In genomic region chr2:85162746-85163301, GRCh38 we compare ENCODE assay signal across 12 cellular contexts. TPM values are rescaled to one million over a fixed set of nuclear protein-coding genes. Genes with fewer than 3 reads are reported as not detected.
DNase-seq lines count a peak whose midpoint lies in the region; FAIRE-seq and TF ChIP-seq lines count a peak whose summit lies in the region.
"Had no signal": no experiment of that assay in that cellular context is flagged by ENCODE, and none has a peak within 500 bp of the region (broad histone marks: within the 10 kb centered on the region; RNA-seq: fewer than 3 reads in every experiment).

No MANE protein-coding gene starts in this region.

- FAIRE-seq in small intestine (lab: Jason Lieb, UNC): no peak

- TF ChIP-seq POLR2A in ovary (IDR thresholded peaks at IDR 0.05): no peak

- no peaks in the 10 kb centered on the region for H3K9me3 Mint-ChIP-seq in activated CD4-positive, alpha-beta T cell treated with anti-CD3 and anti-CD28 coated beads, Interleukin-2, amount 10 ng/mL, durations not matched to agents 24 days and 14 days
- H3K9me3 Mint-ChIP-seq: activated T-helper 1 cell treated with anti-CD3 and anti-CD28 coated beads, Interleukin-12 subunit alpha, Interleukin-12 subunit beta, Interleukin-2, Interleukin-4 antibody, amounts not matched to agents 30 ng/mL and 10 ng/mL and 1 ng/mL, durations not matched to agents 14 hours and 24 hours and 36 hours had no signal

- no peaks in the 10 kb centered on the region for H3K4me1 Mint-ChIP-seq in activated CD4-positive, alpha-beta T cell treated with anti-CD3 and anti-CD28 coated beads, Interleukin-2, amount 10 ng/mL, durations not matched to agents 24 days and 14 days

- H3K27ac Mint-ChIP-seq in activated CD4-positive, alpha-beta T cell treated with anti-CD3 and anti-CD28 coated beads, Interleukin-2, amount 10 ng/mL, durations not matched to agents 24 days and 14 days: no peak overlapping the region
- H3K27ac Mint-ChIP-seq: activated T-helper 1 cell treated with anti-CD3 and anti-CD28 coated beads, Interleukin-12 subunit alpha, Interleukin-12 subunit beta, Interleukin-2, Interleukin-4 antibody, amounts not matched to agents 30 ng/mL and 10 ng/mL and 1 ng/mL, durations not matched to agents 14 hours and 24 hours and 36 hours had no signal

- no peak for TF ChIP-seq EP300 in ovary (IDR thresholded peaks at IDR 0.05)

- no peak overlapping the region for H3K4me3 Mint-ChIP-seq in activated CD4-positive, alpha-beta T cell treated with anti-CD3 and anti-CD28 coated beads, Interleukin-2, amount 10 ng/mL, durations not matched to agents 24 days and 14 days
- H3K4me3 Mint-ChIP-seq: activated T-helper 1 cell treated with anti-CD3 and anti-CD28 coated beads, Interleukin-12 subunit alpha, Interleukin-12 subunit beta, Interleukin-2, Interleukin-4 antibody, amounts not matched to agents 30 ng/mL and 10 ng/mL and 1 ng/mL, durations not matched to agents 14 hours and 24 hours and 36 hours had no signal

- TF ChIP-seq CTCF in ovary (IDR thresholded peaks at IDR 0.05): no peak

- no peak overlapping the region for H3K27ac ChIP-seq in ovary
- H3K27ac ChIP-seq in small intestine (ENCODE audit: low read depth in 1 of 2, low read length in 1 of 2): no peak overlapping the region
- H3K27ac ChIP-seq: C4-2B had no signal

- H3K27me3 ChIP-seq in ovary (no peaks in the 10 kb centered on the region), small intestine (ENCODE audit: control insufficient read depth in 2 of 2, insufficient read depth in 2 of 2, low read length in 2 of 2) (no peaks in the 10 kb centered on the region)

- WGBS in ovary, 3 donors: 9 to 26% (median 13%) methylated on average over 8 of the region's 8 CpGs
- 43 to 72% (median 56%) methylated on average over 8 of the region's 8 CpGs for WGBS in small intestine, 3 donors

- H3K9me3 ChIP-seq in ovary (no peaks in the 10 kb centered on the region), small intestine (ENCODE audit: control insufficient read depth, low read depth) (no peaks in the 10 kb centered on the region)

- peak; percentile 40 for DNase-seq in EH (ENCODE audit: low read depth)
- peak; percentile 39 for DNase-seq in amniotic epithelial cell (ENCODE audit: low read depth)
- DNase-seq in cardiac septum (ENCODE audit: low spot score): peak; percentile 73
- DNase-seq in ovary: peak in 4 of 5 donors; percentile 17 to 50 (median 31)
- DNase-seq in NCI-H1436 (lab: John Stamatoyannopoulos, UW): no peak
- no peak for DNase-seq in activated CD4-positive, alpha-beta T cell treated with anti-CD3 and anti-CD28 coated beads, Interleukin-2, amount 10 ng/mL, durations not matched to agents 24 days and 14 days
- no peak for DNase-seq in small intestine
- no peak for DNase-seq in NCI-H2081 (lab: John Stamatoyannopoulos, UW)
- DNase-seq: cerebellar nuclear complex, NCI-H524 treated with DMSO at 0.1 percent for 48 hours had no signal

- intact Hi-C loops in cardiac septum (cut with DNase I): no loop called here
- intact Hi-C loops in ovary (cut with DNase I): no loop called here
- intact Hi-C loops in activated CD4-positive, alpha-beta T cell treated with anti-CD3 and anti-CD28 coated beads, Interleukin-2, amount 10 ng/mL, durations not matched to agents 24 days and 14 days (cut with micrococcal nuclease): no loop called here

- H3K36me3 ChIP-seq in ovary: no peaks in the 10 kb centered on the region
- H3K36me3 ChIP-seq in small intestine (ENCODE audit: control insufficient read depth in 2 of 2, insufficient read depth in 2 of 2, low read length in 2 of 2): no peaks in the 10 kb centered on the region

- H3K4me3 ChIP-seq in ovary (no peak overlapping the region), small intestine (ENCODE audit: low read depth in 1 of 2, low read length in 2 of 2) (no peak overlapping the region)

- peaks cover 2% of the 10 kb centered on the region for H3K27me3 Mint-ChIP-seq in activated CD4-positive, alpha-beta T cell treated with anti-CD3 and anti-CD28 coated beads, Interleukin-2, amount 10 ng/mL, durations not matched to agents 24 days and 14 days

- no peaks in the 10 kb centered on the region for H3K36me3 Mint-ChIP-seq in activated CD4-positive, alpha-beta T cell treated with anti-CD3 and anti-CD28 coated beads, Interleukin-2, amount 10 ng/mL, durations not matched to agents 24 days and 14 days (ENCODE audit: low read depth)

- H3K4me1 ChIP-seq in ovary (ENCODE audit: insufficient read depth) (peaks cover 28% of the 10 kb centered on the region), small intestine (ENCODE audit: control insufficient read depth in 2 of 2, insufficient read depth in 1 of 2, low read depth in 1 of 2, low read length in 1 of 2) (no peaks in the 10 kb centered on the region)

RNA-seq across cellular contexts. Expression of gene TCF7L1, which starts 29.6 kb away (rescaled TPM):
- total RNA-seq in cardiac septum: 6.0 TPM
- 10 to 100 TPM in 5 of 7 donors, 1 to 10 TPM in 2; 5.2 to 29.8 (median 24.1) TPM for total RNA-seq in ovary
- polyA plus RNA-seq in ovary: 10 to 100 TPM; 17.2 to 23.9 TPM
- total RNA-seq in activated CD4-positive, alpha-beta T cell treated with anti-CD3 and anti-CD28 coated beads, Interleukin-2, amount 10 ng/mL, durations not matched to agents 24 days and 14 days: 0.19 TPM in 1 of 2 replicates, not detected in the other
- 1 to 10 TPM in 2 of 3 donors, under 1 TPM in 1; 0.45 to 4.6 (median 1.9) TPM for polyA plus RNA-seq in small intestine
- total RNA-seq: activated T-helper 1 cell treated with anti-CD3 and anti-CD28 coated beads, Interleukin-12 subunit alpha, Interleukin-12 subunit beta, Interleukin-2, Interleukin-4 antibody, amounts not matched to agents 30 ng/mL and 10 ng/mL and 1 ng/mL, durations not matched to agents 14 hours and 24 hours and 36 hours had no signal

Comparison
In these comparisons a context has a peak if more than half of its experiments do, and no peak if none do; other contexts are left out.
1. DNase-seq: peak in EH (single experiment), amniotic epithelial cell (single experiment), cardiac septum (single experiment) and ovary (4 of 5); none in NCI-H1436 (single experiment), activated CD4-positive, alpha-beta T cell treated with anti-CD3 and anti-CD28 coated beads, Interleukin-2, amount 10 ng/mL, durations not matched to agents 24 days and 14 days (single experiment), small intestine (single experiment) and NCI-H2081 (0 of 2).